In the genomic region with DNA sequence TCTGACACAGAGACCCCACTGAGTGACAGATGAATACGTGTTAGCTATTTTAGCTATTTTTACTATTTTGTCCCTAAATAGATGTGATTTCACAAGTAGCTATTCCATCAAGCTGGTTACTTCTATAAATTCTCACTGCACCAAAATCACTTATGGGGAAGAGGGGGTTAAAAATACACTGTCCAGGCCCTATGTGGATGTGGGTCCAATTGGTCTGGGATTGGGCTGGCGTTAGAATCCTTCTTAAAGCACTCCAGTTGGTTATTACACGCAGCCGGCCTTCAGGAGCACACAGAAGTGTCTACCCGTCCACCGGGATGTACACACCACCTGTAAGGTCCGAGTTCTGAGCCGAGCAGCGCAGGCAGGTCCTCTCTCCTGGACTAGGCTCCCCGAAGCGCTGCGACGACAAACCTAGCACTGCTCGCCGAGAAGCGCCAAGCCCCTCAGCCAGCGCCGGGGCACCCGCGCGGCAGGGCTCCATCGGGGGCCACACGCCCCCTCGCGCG, we compare ENCODE assay signal across 8 cellular contexts.
DNase-seq lines count a peak whose midpoint lies in the region.

No MANE protein-coding gene starts in this region.

- no peak overlapping the region for H3K9ac ChIP-seq in muscle layer of colon (ENCODE audit: low read length)

- intact Hi-C loops in dendritic cell treated with granulocyte-macrophage colony-stimulating factor and Interleukin-4, amounts not matched to agents 40 ng/mL and 50 ng/mL, for 4 days (cut with micrococcal nuclease) = no loop called here

- H3K27me3 Mint-ChIP-seq in dendritic cell treated with granulocyte-macrophage colony-stimulating factor and Interleukin-4, amounts not matched to agents 40 ng/mL and 50 ng/mL, for 4 days = no peaks in the 10 kb centered on the region

- peaks cover 62% of the 10 kb centered on the region for H3K4me1 Mint-ChIP-seq in dendritic cell treated with granulocyte-macrophage colony-stimulating factor and Interleukin-4, amounts not matched to agents 40 ng/mL and 50 ng/mL, for 4 days (ENCODE audit: low read depth)

- DNase-seq in NCI-H146 (lab: John Stamatoyannopoulos, UW) (peak; percentile 67), NCI-H146 treated with DMSO at 0.1 percent for 48 hours (lab: John Stamatoyannopoulos, UW; ENCODE audit: unreplicated experiment) (no peak), NCI-H69 (lab: John Stamatoyannopoulos, UW) (peak; percentile 83), Ammon's horn (ENCODE audit: low spot score) (no peak), globus pallidus (ENCODE audit: low spot score) (no peak), HK-2 (ENCODE audit: unreplicated experiment) (no peak)

- H3K27ac Mint-ChIP-seq in dendritic cell treated with granulocyte-macrophage colony-stimulating factor and Interleukin-4, amounts not matched to agents 40 ng/mL and 50 ng/mL, for 4 days = no peak overlapping the region

- H3K36me3 ChIP-seq in muscle layer of colon (ENCODE audit: insufficient read depth, low read length) = peaks cover 8% of the 10 kb centered on the region

- peak overlapping the region; percentile 45 to 63 for H3K4me3 ChIP-seq in muscle layer of colon (ENCODE audit: low read depth in 1 of 2, low read length in 2 of 2)

- H3K27me3 ChIP-seq in muscle layer of colon (ENCODE audit: control insufficient read depth in 1 of 2, insufficient read depth in 2 of 2, low read length in 2 of 2) = no peaks in the 10 kb centered on the region

- no peaks in the 10 kb centered on the region for H3K9me3 Mint-ChIP-seq in dendritic cell treated with granulocyte-macrophage colony-stimulating factor and Interleukin-4, amounts not matched to agents 40 ng/mL and 50 ng/mL, for 4 days

- no peaks in the 10 kb centered on the region for H3K9me3 ChIP-seq in muscle layer of colon (ENCODE audit: low read length)

- peak overlapping the region; percentile 70 for H3K4me3 Mint-ChIP-seq in dendritic cell treated with granulocyte-macrophage colony-stimulating factor and Interleukin-4, amounts not matched to agents 40 ng/mL and 50 ng/mL, for 4 days

- H3K36me3 Mint-ChIP-seq in dendritic cell treated with granulocyte-macrophage colony-stimulating factor and Interleukin-4, amounts not matched to agents 40 ng/mL and 50 ng/mL, for 4 days (ENCODE audit: low read depth) = peaks cover 77% of the 10 kb centered on the region

- peaks cover 46% of the 10 kb centered on the region for H3K4me1 ChIP-seq in muscle layer of colon (ENCODE audit: insufficient read depth, low read length)

- H3K27ac ChIP-seq in muscle layer of colon (ENCODE audit: low read depth, low read length) = peak overlapping the region; percentile 73

Comparison
In these comparisons a context has a peak if more than half of its experiments do, and no peak if none do; other contexts are left out.
1. DNase-seq: peak in NCI-H146 (single experiment) and NCI-H69 (single experiment); none in NCI-H146 treated with DMSO at 0.1 percent for 48 hours (single experiment), Ammon's horn (single experiment), globus pallidus (single experiment) and HK-2 (single experiment).